Comparison of ENCODE assay signal across 8 cellular contexts in genomic region chr11:43504316-43504950, GRCh38.
DNase-seq lines count a peak whose midpoint lies in the region; ATAC-seq, FAIRE-seq and TF ChIP-seq lines count a peak whose summit lies in the region.

No MANE protein-coding gene starts in this region.

- no peak for TF ChIP-seq POLR2A in breast epithelium (IDR thresholded peaks at IDR 0.05)

- FAIRE-seq in urothelium cell line (lab: Jason Lieb, UNC) = no peak

- H3K4me1 ChIP-seq in breast epithelium (no peaks in the 10 kb centered on the region), fibroblast of lung (ENCODE audit: control insufficient read depth, extremely low read depth, insufficient read depth, low read length) (no peaks in the 10 kb centered on the region)

- peak; percentile 42 for DNase-seq in MCF 10A (ENCODE audit: unreplicated experiment)
- DNase-seq in breast epithelium (ENCODE audit: low spot score in 2 of 2) = no peak
- DNase-seq in NCI-H69 (lab: John Stamatoyannopoulos, UW) = peak; percentile 44
- DNase-seq in fibroblast of lung (ENCODE audit: low read depth in 2 of 2) = peak in 1 of 2 donors; percentile 7
- peak; percentile 44 for DNase-seq in urothelium cell line (ENCODE audit: low spot score)
- DNase-seq in hippocampal formation (lab: John Stamatoyannopoulos, UW) = no peak
- no peak for DNase-seq in ureter (ENCODE audit: low spot score)

- no peaks in the 10 kb centered on the region for H3K36me3 Mint-ChIP-seq in MCF 10A (ENCODE audit: insufficient read depth, unreplicated experiment)

- CTCF ChIA-PET in MCF 10A (lab: Yijun Ruan, JAX) = interaction anchor here (0.6 to 4.3 kb wide), 16 partner anchors 10 to 982 kb away, joined by 3 to 41 read pairs (median 4); partner anchors contain the start of gene HSD17B12

- no peaks in the 10 kb centered on the region for H3K9me3 Mint-ChIP-seq in MCF 10A (ENCODE audit: unreplicated experiment)

- H3K27ac Mint-ChIP-seq in MCF 10A (ENCODE audit: low read depth, unreplicated experiment) = no peak overlapping the region

- no peak overlapping the region for H3K4me3 Mint-ChIP-seq in MCF 10A (ENCODE audit: unreplicated experiment)

- H3K4me3 ChIP-seq in breast epithelium = no peak overlapping the region
- H3K4me3 ChIP-seq in fibroblast of lung (replicated peaks in 1 of 4; ENCODE audit: control extremely low read depth in 1 of 4, insufficient read depth in 1 of 4, low read depth in 3 of 4, low read length in 4 of 4) = no peak overlapping the region

- no peaks in the 10 kb centered on the region for H4K20me1 ChIP-seq in fibroblast of lung (ENCODE audit: control insufficient read depth, extremely low read depth, insufficient read depth, low read length)

- H3K9ac ChIP-seq in fibroblast of lung (ENCODE audit: insufficient read depth, low read length) = no peak overlapping the region

- peaks cover 21% of the 10 kb centered on the region for H3K4me1 Mint-ChIP-seq in MCF 10A (ENCODE audit: insufficient read depth, unreplicated experiment)

- POLR2A ChIA-PET in MCF 10A (lab: Yijun Ruan, JAX) = interaction anchor here (0.6 to 0.7 kb wide), 2 partner anchors 13 to 122 kb away, joined by 3 read pairs; no protein-coding TSS in a partner anchor

- no peaks in the 10 kb centered on the region for H3K79me2 ChIP-seq in fibroblast of lung (ENCODE audit: control insufficient read depth, insufficient read depth, low read length)

- intact Hi-C loops in MCF 10A (cut with micrococcal nuclease) = loop anchor here (1.0 to 5.0 kb wide), 3 partner anchors 63 to 348 kb away; no protein-coding TSS in a partner anchor
- intact Hi-C loops in breast epithelium (cut with DNase I; ENCODE audit: low total_unique reads) = no loop called here

- no peaks in the 10 kb centered on the region for H3K36me3 ChIP-seq in breast epithelium
- H3K36me3 ChIP-seq in fibroblast of lung (ENCODE audit: control insufficient read depth, insufficient read depth, low read length) = no peaks in the 10 kb centered on the region

- H3K9me3 ChIP-seq in breast epithelium (no peaks in the 10 kb centered on the region), fibroblast of lung (ENCODE audit: control insufficient read depth, insufficient read depth, low read depth, low read length) (no peaks in the 10 kb centered on the region)

- peaks cover 0 to 3% of the 10 kb centered on the region in 2 donors for H3K27me3 ChIP-seq in breast epithelium
- H3K27me3 ChIP-seq in fibroblast of lung (ENCODE audit: control insufficient read depth, insufficient read depth, low read length) = no peaks in the 10 kb centered on the region

- TF ChIP-seq CTCF in MCF 10A (IDR thresholded peaks at IDR 0.05; ENCODE audit: unreplicated experiment) (peak; percentile 41), breast epithelium (IDR thresholded peaks at IDR 0.05) (no peak), fibroblast of lung (conservative IDR thresholded peaks at IDR 0.05 in 1 of 2, IDR thresholded peaks at IDR 0.05 in 1 of 2; ENCODE audit: low read depth in 1 of 2, low read length in 2 of 2) (peak; percentile 21 to 35)

- H3K27ac ChIP-seq in breast epithelium = no peak overlapping the region
- H3K27ac ChIP-seq in fibroblast of lung (ENCODE audit: insufficient read depth, low read length) = no peak overlapping the region

- no peak overlapping the region for H2AFZ ChIP-seq in fibroblast of lung (ENCODE audit: low read length)

- ATAC-seq in HG03159 (IDR thresholded peaks at IDR 0.05; ENCODE audit: unreplicated experiment) = no peak

- no peak overlapping the region for H3K4me2 ChIP-seq in fibroblast of lung (ENCODE audit: extremely low read depth, insufficient read depth, low read length)

- no TSS peak for BruUV-seq in MCF 10A (replicated peaks; lab: Mats Ljungman, UMichigan)

- no peaks in the 10 kb centered on the region for H3K27me3 Mint-ChIP-seq in MCF 10A (ENCODE audit: insufficient read depth, unreplicated experiment)

Comparison
In these comparisons a context has a peak if more than half of its experiments do, and no peak if none do; other contexts are left out.
1. DNase-seq: peak in MCF 10A (single experiment), NCI-H69 (single experiment) and urothelium cell line (single experiment); none in breast epithelium (0 of 2), hippocampal formation (0 of 2) and ureter (single experiment).
2. CTCF ChIP-seq: peak in MCF 10A (single experiment) and fibroblast of lung (2 of 2); none in breast epithelium (0 of 3).